Comparison of ENCODE assay signal across 1 cellular context in genomic region chr1:225778412-225778669, GRCh38.
TF ChIP-seq lines count a peak whose summit lies in the region.

No MANE protein-coding gene starts in this region.

TF ChIP-seq in GM23338, 12 proteins besides CTCF, POLR2A, EP300 and RAD21 (continued from another document):
- TF ChIP-seq REST (IDR thresholded peaks at IDR 0.05; ENCODE audit: unreplicated experiment): no peak
- TF ChIP-seq NANOG (IDR thresholded peaks at IDR 0.05; ENCODE audit: borderline replicate concordance): no peak
- TF ChIP-seq POLR2AphosphoS5 (IDR thresholded peaks at IDR 0.05; ENCODE audit: low read depth): no peak
